Comparison of ENCODE assay signal across 1 cellular context in the genomic region with DNA sequence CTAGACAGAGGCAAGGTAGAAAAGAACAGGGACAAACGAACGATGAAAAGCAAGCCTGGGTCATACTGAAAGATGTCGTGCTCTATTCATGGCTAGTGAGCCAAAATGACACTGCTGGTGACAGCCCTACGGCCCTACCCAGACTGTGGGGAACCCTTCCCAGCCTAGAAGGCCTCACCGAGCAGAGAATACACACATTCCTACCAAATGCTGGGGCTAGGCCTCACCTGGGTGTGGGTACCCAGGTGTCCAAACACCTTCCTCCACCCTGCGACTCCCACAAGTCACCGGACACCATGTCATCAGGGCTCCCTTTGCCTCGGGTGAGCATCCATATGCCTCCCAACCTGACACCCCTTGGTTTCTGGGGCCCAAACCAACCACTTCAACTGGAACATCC.
TF ChIP-seq lines count a peak whose summit lies in the region.

No MANE protein-coding gene starts in this region.

TF ChIP-seq in IMR-90, 13 proteins besides CTCF, POLR2A, EP300 and RAD21 (continued from another document):
- TF ChIP-seq, protein P1, sequence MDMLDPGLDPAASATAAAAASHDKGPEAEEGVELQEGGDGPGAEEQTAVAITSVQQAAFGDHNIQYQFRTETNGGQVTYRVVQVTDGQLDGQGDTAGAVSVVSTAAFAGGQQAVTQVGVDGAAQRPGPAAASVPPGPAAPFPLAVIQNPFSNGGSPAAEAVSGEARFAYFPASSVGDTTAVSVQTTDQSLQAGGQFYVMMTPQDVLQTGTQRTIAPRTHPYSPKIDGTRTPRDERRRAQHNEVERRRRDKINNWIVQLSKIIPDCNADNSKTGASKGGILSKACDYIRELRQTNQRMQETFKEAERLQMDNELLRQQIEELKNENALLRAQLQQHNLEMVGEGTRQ (IDR thresholded peaks at IDR 0.05; ENCODE audit: low read depth, low read length) = no peak
- TF ChIP-seq, protein P2, sequence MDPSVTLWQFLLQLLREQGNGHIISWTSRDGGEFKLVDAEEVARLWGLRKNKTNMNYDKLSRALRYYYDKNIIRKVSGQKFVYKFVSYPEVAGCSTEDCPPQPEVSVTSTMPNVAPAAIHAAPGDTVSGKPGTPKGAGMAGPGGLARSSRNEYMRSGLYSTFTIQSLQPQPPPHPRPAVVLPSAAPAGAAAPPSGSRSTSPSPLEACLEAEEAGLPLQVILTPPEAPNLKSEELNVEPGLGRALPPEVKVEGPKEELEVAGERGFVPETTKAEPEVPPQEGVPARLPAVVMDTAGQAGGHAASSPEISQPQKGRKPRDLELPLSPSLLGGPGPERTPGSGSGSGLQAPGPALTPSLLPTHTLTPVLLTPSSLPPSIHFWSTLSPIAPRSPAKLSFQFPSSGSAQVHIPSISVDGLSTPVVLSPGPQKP (IDR thresholded peaks at IDR 0.05; ENCODE audit: borderline replicate concordance, low read depth, low read length) = no peak
- TF ChIP-seq MAFK (IDR thresholded peaks at IDR 0.05; ENCODE audit: low read depth, low read length) (no peak), MXI1 (IDR thresholded peaks at IDR 0.05; ENCODE audit: borderline replicate concordance, low read depth, low read length) (no peak), RFX5 (IDR thresholded peaks at IDR 0.05; ENCODE audit: low read depth, low read length) (no peak), NFE2L2 (IDR thresholded peaks at IDR 0.05; ENCODE audit: low read depth, low read length) (no peak)
